ENCODE assay signal across 1 cellular context in the genomic region with DNA sequence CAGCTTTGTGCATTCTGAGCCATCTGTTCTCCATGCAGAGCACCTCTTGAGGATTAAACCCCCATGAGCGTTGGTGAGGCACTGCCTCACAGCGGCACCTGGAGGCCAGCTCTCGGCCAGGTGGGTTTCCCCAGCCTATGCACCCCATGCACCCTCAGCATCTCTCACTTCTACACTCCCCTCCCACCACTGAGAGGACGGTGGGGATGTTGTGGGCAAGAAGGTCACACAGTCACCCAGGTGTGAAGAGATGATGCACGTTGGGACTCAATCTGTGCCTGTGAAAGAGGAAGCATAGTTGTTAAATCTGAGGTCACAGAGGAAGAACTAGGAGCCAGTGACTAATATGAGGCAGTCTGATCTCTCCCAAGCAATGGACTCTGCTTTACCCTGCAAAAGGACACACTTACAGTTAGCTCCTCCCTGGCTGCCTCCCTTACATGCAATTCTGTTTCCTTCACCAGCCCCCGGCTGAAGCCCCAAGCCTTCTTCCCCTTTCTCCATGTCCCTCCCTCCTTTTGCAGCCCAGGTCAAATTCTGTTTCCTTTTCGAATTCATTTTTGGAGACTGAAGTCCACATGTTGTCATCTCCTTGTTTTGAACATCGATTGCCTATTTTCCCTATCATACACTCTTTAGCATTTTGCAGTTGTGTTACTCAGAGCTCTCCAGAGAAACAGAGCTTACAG.
TF ChIP-seq lines count a peak whose summit lies in the region.

No MANE protein-coding gene starts in this region.

TF ChIP-seq in HepG2, 621 proteins besides CTCF, POLR2A, EP300 and RAD21 (continued from another document):
- TF ChIP-seq, protein P1, sequence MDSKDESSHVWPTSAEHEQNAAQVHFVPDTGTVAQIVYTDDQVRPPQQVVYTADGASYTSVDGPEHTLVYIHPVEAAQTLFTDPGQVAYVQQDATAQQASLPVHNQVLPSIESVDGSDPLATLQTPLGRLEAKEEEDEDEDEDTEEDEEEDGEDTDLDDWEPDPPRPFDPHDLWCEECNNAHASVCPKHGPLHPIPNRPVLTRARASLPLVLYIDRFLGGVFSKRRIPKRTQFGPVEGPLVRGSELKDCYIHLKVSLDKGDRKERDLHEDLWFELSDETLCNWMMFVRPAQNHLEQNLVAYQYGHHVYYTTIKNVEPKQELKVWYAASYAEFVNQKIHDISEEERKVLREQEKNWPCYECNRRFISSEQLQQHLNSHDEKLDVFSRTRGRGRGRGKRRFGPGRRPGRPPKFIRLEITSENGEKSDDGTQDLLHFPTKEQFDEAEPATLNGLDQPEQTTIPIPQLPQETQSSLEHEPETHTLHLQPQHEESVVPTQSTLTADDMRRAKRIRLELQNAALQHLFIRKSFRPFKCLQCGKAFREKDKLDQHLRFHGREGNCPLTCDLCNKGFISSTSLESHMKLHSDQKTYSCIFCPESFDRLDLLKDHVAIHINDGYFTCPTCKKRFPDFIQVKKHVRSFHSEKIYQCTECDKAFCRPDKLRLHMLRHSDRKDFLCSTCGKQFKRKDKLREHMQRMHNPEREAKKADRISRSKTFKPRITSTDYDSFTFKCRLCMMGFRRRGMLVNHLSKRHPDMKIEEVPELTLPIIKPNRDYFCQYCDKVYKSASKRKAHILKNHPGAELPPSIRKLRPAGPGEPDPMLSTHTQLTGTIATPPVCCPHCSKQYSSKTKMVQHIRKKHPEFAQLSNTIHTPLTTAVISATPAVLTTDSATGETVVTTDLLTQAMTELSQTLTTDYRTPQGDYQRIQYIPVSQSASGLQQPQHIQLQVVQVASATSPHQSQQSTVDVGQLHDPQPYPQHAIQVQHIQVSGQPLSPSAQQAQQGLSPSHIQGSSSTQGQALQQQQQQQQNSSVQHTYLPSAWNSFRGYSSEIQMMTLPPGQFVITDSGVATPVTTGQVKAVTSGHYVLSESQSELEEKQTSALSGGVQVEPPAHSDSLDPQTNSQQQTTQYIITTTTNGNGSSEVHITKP (CRISPR knock-in tag; IDR thresholded peaks at IDR 0.05; ENCODE audit: low read depth) = no peak
- TF ChIP-seq PHF5A (CRISPR knock-in tag; IDR thresholded peaks at IDR 0.05; ENCODE audit: low read depth, unreplicated experiment) (no peak), JARID2 (CRISPR knock-in tag; IDR thresholded peaks at IDR 0.05; ENCODE audit: insufficient replicate concordance) (no peak), SP5 (CRISPR knock-in tag; IDR thresholded peaks at IDR 0.05; ENCODE audit: borderline replicate concordance, low read depth) (no peak), ZNF747 (CRISPR knock-in tag; IDR thresholded peaks at IDR 0.05; ENCODE audit: borderline replicate concordance) (no peak), GLI4 (CRISPR knock-in tag; IDR thresholded peaks at IDR 0.05; ENCODE audit: borderline replicate concordance) (no peak), STAG1 (CRISPR knock-in tag; IDR thresholded peaks at IDR 0.05) (peak; percentile 39), ZBTB4 (CRISPR knock-in tag; IDR thresholded peaks at IDR 0.05; ENCODE audit: borderline replicate concordance) (no peak), ZNF276 (CRISPR knock-in tag; IDR thresholded peaks at IDR 0.05; ENCODE audit: low read depth) (no peak), NFATC3 (CRISPR knock-in tag; IDR thresholded peaks at IDR 0.05) (no peak), ZMAT3 (CRISPR knock-in tag; conservative IDR thresholded peaks at IDR 0.05) (no peak), YY1 (IDR thresholded peaks at IDR 0.05; ENCODE audit: insufficient read depth, insufficient replicate concordance, low read depth, low read length) (no peak), LCORL (IDR thresholded peaks at IDR 0.05) (no peak), LCORL (CRISPR knock-in tag; IDR thresholded peaks at IDR 0.05) (peak; percentile 15; the same call in 1 of the 2 replicates), ZFP36L2 (CRISPR knock-in tag; IDR thresholded peaks at IDR 0.05) (no peak), FOSL2 (CRISPR knock-in tag; IDR thresholded peaks at IDR 0.05) (no peak), KDM3A (CRISPR knock-in tag; IDR thresholded peaks at IDR 0.05; ENCODE audit: low read depth) (no peak), AHR (CRISPR knock-in tag; IDR thresholded peaks at IDR 0.05) (no peak), PRDM4 (CRISPR knock-in tag; IDR thresholded peaks at IDR 0.05; ENCODE audit: borderline replicate concordance) (no peak), ZSCAN9 (CRISPR knock-in tag; IDR thresholded peaks at IDR 0.05; ENCODE audit: borderline replicate concordance) (no peak), KAT8 (CRISPR knock-in tag; IDR thresholded peaks at IDR 0.05) (no peak), MAFG (CRISPR knock-in tag; IDR thresholded peaks at IDR 0.05) (no peak), ZNF343 (CRISPR knock-in tag; IDR thresholded peaks at IDR 0.05) (no peak), SAFB2 (CRISPR knock-in tag; IDR thresholded peaks at IDR 0.05; ENCODE audit: borderline replicate concordance, low read depth) (no peak), ZNF772 (CRISPR knock-in tag; IDR thresholded peaks at IDR 0.05) (0 out of 2 replicates have a peak, but pooled peaks have one; percentile 61), NPAS2 (CRISPR knock-in tag; IDR thresholded peaks at IDR 0.05; ENCODE audit: borderline replicate concordance) (no peak), SNAPC5 (CRISPR knock-in tag; IDR thresholded peaks at IDR 0.05; ENCODE audit: borderline replicate concordance) (no peak), NBN (conservative IDR thresholded peaks at IDR 0.05) (no peak)
